ENCODE assay signal across 12 cellular contexts in the genomic region with DNA sequence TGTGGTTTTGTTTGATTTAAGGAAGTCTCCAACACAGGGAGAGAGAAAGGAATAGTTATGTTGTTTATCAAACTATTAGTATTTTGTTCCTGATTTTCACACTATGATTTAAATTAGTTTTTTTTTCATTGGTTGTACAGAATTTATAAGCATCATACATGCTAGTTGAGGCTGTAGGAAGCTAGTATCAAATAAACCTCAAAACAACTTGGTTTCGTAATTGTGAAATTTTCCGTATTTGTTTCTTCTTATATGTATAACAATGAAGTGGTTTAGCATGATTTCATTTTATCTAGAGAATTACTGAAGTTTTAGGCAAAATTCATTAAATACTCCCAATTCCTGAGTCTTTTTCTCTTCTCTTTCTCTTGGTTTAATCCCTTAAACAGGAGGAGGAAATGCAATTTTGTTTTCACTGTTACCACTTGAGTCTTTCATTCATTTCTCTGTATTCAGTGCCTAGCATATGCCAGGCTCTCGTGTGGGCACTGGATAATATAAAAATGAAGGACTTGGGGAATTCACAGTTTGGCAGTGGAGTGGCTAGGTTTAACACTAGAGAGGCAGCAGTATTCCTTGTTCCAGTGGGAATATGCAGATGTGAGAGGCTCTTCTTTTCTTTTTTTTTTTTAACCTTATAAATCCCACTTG. TPM values are rescaled to one million over a fixed set of nuclear protein-coding genes. Genes with fewer than 3 reads are reported as not detected.
A peak's percentile ranks its signal among the peaks of the same experiment; 100 is the strongest.
DNase-seq lines count a peak whose midpoint lies in the region; ATAC-seq, FAIRE-seq and TF ChIP-seq lines count a peak whose summit lies in the region.
"Had no signal": no experiment of that assay in that cellular context is flagged by ENCODE, and none has a peak within 500 bp of the region (broad histone marks: within the 10 kb centered on the region; RNA-seq: fewer than 3 reads in every experiment).

No MANE protein-coding gene starts in this region.

- H3K9me3 ChIP-seq in keratinocyte (ENCODE audit: control insufficient read depth, low read depth, low read length), result no peaks in the 10 kb centered on the region
- H3K9me3 ChIP-seq: MG63 had no signal

- H4K20me1 ChIP-seq in keratinocyte (ENCODE audit: control insufficient read depth, extremely low read depth, insufficient read depth, low read length), result no peaks in the 10 kb centered on the region

- H3K9me1 ChIP-seq in keratinocyte (ENCODE audit: control insufficient read depth, extremely low read depth, insufficient read depth, low read length), result peaks cover 2% of the 10 kb centered on the region

- H3K36me3 Mint-ChIP-seq in activated CD4-positive, alpha-beta T cell treated with anti-CD3 and anti-CD28 coated beads for 36 hours (ENCODE audit: low read depth), result peaks cover 26% of the 10 kb centered on the region
- H3K36me3 Mint-ChIP-seq in activated T-helper 2 cell treated with anti-CD3 and anti-CD28 coated beads, Interferon-gamma antibody, Interleukin-2, Interleukin-4, amounts not matched to agents 10 μg/mL and 5 μg/mL and 100 μg/mL, durations not matched to agents 14 hours and 24 hours and 36 hours (ENCODE audit: low read depth), result peaks cover 45% of the 10 kb centered on the region

- POLR2A ChIA-PET in activated CD4-positive, alpha-beta T cell treated with anti-CD3 and anti-CD28 coated beads for 36 hours (lab: Charles Lee), result interaction anchor here (0.6 to 1.2 kb wide), 5 partner anchors 22 to 76 kb away, joined by 3 to 5 read pairs (median 4); no protein-coding TSS in a partner anchor

- FAIRE-seq in keratinocyte (lab: Jason Lieb, UNC) (no peak), GM12892 (lab: Jason Lieb, UNC) (no peak)

- no peaks in the 10 kb centered on the region for H3K27me3 Mint-ChIP-seq in activated CD4-positive, alpha-beta T cell treated with anti-CD3 and anti-CD28 coated beads for 36 hours
- H3K27me3 Mint-ChIP-seq in activated T-helper 2 cell treated with anti-CD3 and anti-CD28 coated beads, Interferon-gamma antibody, Interleukin-2, Interleukin-4, amounts not matched to agents 10 μg/mL and 5 μg/mL and 100 μg/mL, durations not matched to agents 14 hours and 24 hours and 36 hours (ENCODE audit: low read depth), result no peaks in the 10 kb centered on the region
- no peaks in the 10 kb centered on the region for H3K27me3 Mint-ChIP-seq in stimulated activated naive CD8-positive, alpha-beta T cell treated with anti-CD3 and anti-CD28 coated beads, Interleukin-15, amount 100 ng/mL, for 72 hours

- no peaks in the 10 kb centered on the region for H3K27me3 ChIP-seq in keratinocyte (ENCODE audit: control insufficient read depth, extremely low read depth, insufficient read depth, low read length)
- H3K27me3 ChIP-seq: MG63 had no signal

- H3K9ac ChIP-seq in keratinocyte (ENCODE audit: control insufficient read depth, extremely low read depth, insufficient read depth, low read length), result peak overlapping the region; percentile 94

- CTCF ChIA-PET in activated CD4-positive, alpha-beta T cell treated with anti-CD3 and anti-CD28 coated beads for 36 hours (lab: Charles Lee), result interaction anchor here (0.9 to 10.7 kb wide), 14 partner anchors 22 to 718 kb away, joined by 3 to 298 read pairs (median 4); a partner anchor contains a TSS

- intact Hi-C loops in activated CD4-positive, alpha-beta T cell treated with anti-CD3 and anti-CD28 coated beads for 36 hours (cut with DNase I, micrococcal nuclease), result loop anchor here (2.0 to 10.0 kb wide), 8 partner anchors 46 to 719 kb away; a partner anchor contains a TSS
- intact Hi-C loops in activated T-helper 2 cell treated with anti-CD3 and anti-CD28 coated beads, Interferon-gamma antibody, Interleukin-2, Interleukin-4, amounts not matched to agents 10 μg/mL and 5 μg/mL and 100 μg/mL, durations not matched to agents 14 hours and 24 hours and 36 hours (cut with micrococcal nuclease), result loop anchor here (2.0 to 10.0 kb wide), 4 partner anchors 37 to 719 kb away; a partner anchor contains a TSS

- peak overlapping the region; percentile 95 for H3K27ac Mint-ChIP-seq in activated CD4-positive, alpha-beta T cell treated with anti-CD3 and anti-CD28 coated beads for 36 hours
- peak overlapping the region; percentile 94 for H3K27ac Mint-ChIP-seq in activated T-helper 2 cell treated with anti-CD3 and anti-CD28 coated beads, Interferon-gamma antibody, Interleukin-2, Interleukin-4, amounts not matched to agents 10 μg/mL and 5 μg/mL and 100 μg/mL, durations not matched to agents 14 hours and 24 hours and 36 hours
- H3K27ac Mint-ChIP-seq in stimulated activated naive CD8-positive, alpha-beta T cell treated with anti-CD3 and anti-CD28 coated beads, Interleukin-15, amount 100 ng/mL, for 72 hours, result peak overlapping the region; percentile 89 to 96

- peaks cover 14% of the 10 kb centered on the region for H3K79me2 ChIP-seq in keratinocyte (ENCODE audit: control insufficient read depth, insufficient read depth, low read length)

- peak overlapping the region; percentile 94 for H3K4me2 ChIP-seq in keratinocyte (ENCODE audit: control insufficient read depth, extremely low read depth, insufficient read depth, low read depth, low read length)

- peak overlapping the region; percentile 93 for H3K27ac ChIP-seq in keratinocyte (ENCODE audit: control insufficient read depth, insufficient read depth, low read length)

- TF ChIP-seq CTCF in keratinocyte (optimal IDR thresholded peaks at IDR 0.05 in 1 of 3, IDR thresholded peaks at IDR 0.05 in 1 of 3, conservative IDR thresholded peaks at IDR 0.05 in 1 of 3; ENCODE audit: extremely low read depth in 1 of 3, insufficient read depth in 2 of 3, low read length in 3 of 3) (no peak), GM13976 (IDR thresholded peaks at IDR 0.05; ENCODE audit: borderline replicate concordance, control extremely low read depth, extremely low read depth, insufficient read depth, missing control alignments) (no peak)

- H3K4me3 ChIP-seq in keratinocyte (ENCODE audit: control insufficient read depth in 2 of 3, extremely low read depth in 1 of 3, insufficient read depth in 2 of 3, low read depth in 1 of 3, low read length in 3 of 3), result peak overlapping the region in 2 of 3 experiments; percentile 81 to 85
- H3K4me3 ChIP-seq: MG63 had no signal

- dilution Hi-C loops in keratinocyte (cut with MboI; ENCODE audit: extremely low pct_ligation_motif_present, low sequenced_read_pairs), result no loop called here

- no peak for ATAC-seq in activated CD4-positive, alpha-beta T cell treated with anti-CD3 and anti-CD28 coated beads for 36 hours
- ATAC-seq in stimulated activated naive CD8-positive, alpha-beta T cell treated with anti-CD3 and anti-CD28 coated beads, Interleukin-15, amount 100 ng/mL, for 72 hours, result no peak

- DNase-seq in activated CD4-positive, alpha-beta T cell treated with anti-CD3 and anti-CD28 coated beads for 36 hours, result no peak
- DNase-seq in activated CD4-positive, alpha-beta T cell treated with anti-CD3 and anti-CD28 coated beads, Interleukin-2, amount 50 U/mL, for 48 hours, result no peak
- no peak for DNase-seq in activated T-helper 2 cell treated with anti-CD3 and anti-CD28 coated beads, Interferon-gamma antibody, Interleukin-2, Interleukin-4, amounts not matched to agents 10 μg/mL and 5 μg/mL and 100 μg/mL, durations not matched to agents 14 hours and 24 hours and 36 hours (ENCODE audit: low spot score)
- DNase-seq in keratinocyte (ENCODE audit: low read depth, low spot score) (no peak), C1 segment of cervical spinal cord (lab: John Stamatoyannopoulos, UW) (no peak), GM12892 (ENCODE audit: insufficient read length) (no peak), GM13976 (ENCODE audit: low spot score) (no peak)
- DNase-seq in stimulated activated naive CD8-positive, alpha-beta T cell treated with anti-CD3 and anti-CD28 coated beads, Interleukin-15, amount 100 ng/mL, for 72 hours, result no peak
- DNase-seq: activated effector memory CD4-positive, alpha-beta T cell treated with Interleukin-2 at 50 U/mL for 16 hours; SIG-M5; stimulated activated CD4-positive, alpha-beta T cell treated with anti-CD3 and anti-CD28 coated beads, Interleukin-4, amount 100 ng/mL, for 1 hour had no signal

- peaks cover 46% of the 10 kb centered on the region for H3K4me1 ChIP-seq in keratinocyte (ENCODE audit: control insufficient read depth, extremely low read depth, insufficient read depth, low read length)

- H3K4me3 Mint-ChIP-seq in activated CD4-positive, alpha-beta T cell treated with anti-CD3 and anti-CD28 coated beads for 36 hours, result peak overlapping the region; percentile 93
- peak overlapping the region; percentile 90 for H3K4me3 Mint-ChIP-seq in activated T-helper 2 cell treated with anti-CD3 and anti-CD28 coated beads, Interferon-gamma antibody, Interleukin-2, Interleukin-4, amounts not matched to agents 10 μg/mL and 5 μg/mL and 100 μg/mL, durations not matched to agents 14 hours and 24 hours and 36 hours (ENCODE audit: low read depth)
- H3K4me3 Mint-ChIP-seq in stimulated activated naive CD8-positive, alpha-beta T cell treated with anti-CD3 and anti-CD28 coated beads, Interleukin-15, amount 100 ng/mL, for 72 hours, result peak overlapping the region; percentile 94 to 96

- TF ChIP-seq POLR2A in GM12892 (IDR thresholded peaks at IDR 0.05; ENCODE audit: low read depth, low read length), result no peak

- peaks cover 50% of the 10 kb centered on the region for H3K4me1 Mint-ChIP-seq in activated CD4-positive, alpha-beta T cell treated with anti-CD3 and anti-CD28 coated beads for 36 hours
- H3K4me1 Mint-ChIP-seq in activated T-helper 2 cell treated with anti-CD3 and anti-CD28 coated beads, Interferon-gamma antibody, Interleukin-2, Interleukin-4, amounts not matched to agents 10 μg/mL and 5 μg/mL and 100 μg/mL, durations not matched to agents 14 hours and 24 hours and 36 hours (ENCODE audit: low read depth), result peaks cover 49% of the 10 kb centered on the region
- H3K4me1 Mint-ChIP-seq in stimulated activated naive CD8-positive, alpha-beta T cell treated with anti-CD3 and anti-CD28 coated beads, Interleukin-15, amount 100 ng/mL, for 72 hours, result peaks cover 56% of the 10 kb centered on the region

- H2AFZ ChIP-seq in keratinocyte (ENCODE audit: control insufficient read depth, low read length), result no peak overlapping the region

- H3K36me3 ChIP-seq in keratinocyte (ENCODE audit: control insufficient read depth in 2 of 2, extremely low read depth in 1 of 2, insufficient read depth in 2 of 2, low read length in 2 of 2), result no peaks in the 10 kb centered on the region
- H3K36me3 ChIP-seq: MG63 had no signal

- no peaks in the 10 kb centered on the region for H3K9me3 Mint-ChIP-seq in activated CD4-positive, alpha-beta T cell treated with anti-CD3 and anti-CD28 coated beads for 36 hours (ENCODE audit: low read depth)
- H3K9me3 Mint-ChIP-seq in activated T-helper 2 cell treated with anti-CD3 and anti-CD28 coated beads, Interferon-gamma antibody, Interleukin-2, Interleukin-4, amounts not matched to agents 10 μg/mL and 5 μg/mL and 100 μg/mL, durations not matched to agents 14 hours and 24 hours and 36 hours, result no peaks in the 10 kb centered on the region
- no peaks in the 10 kb centered on the region for H3K9me3 Mint-ChIP-seq in stimulated activated naive CD8-positive, alpha-beta T cell treated with anti-CD3 and anti-CD28 coated beads, Interleukin-15, amount 100 ng/mL, for 72 hours

- in situ Hi-C loops in GM13976 (cut with MboI; ENCODE audit: low sequenced_read_pairs, unreplicated experiment), result no loop called here

RNA-seq across cellular contexts. Expression of a gene that starts 1.8 kb away (rescaled TPM):
- total RNA-seq in activated CD4-positive, alpha-beta T cell treated with anti-CD3 and anti-CD28 coated beads for 36 hours, result 10 to 100 TPM; 72.4 to 92.8 TPM
- total RNA-seq in activated T-helper 2 cell treated with anti-CD3 and anti-CD28 coated beads, Interferon-gamma antibody, Interleukin-2, Interleukin-4, amounts not matched to agents 10 μg/mL and 5 μg/mL and 100 μg/mL, durations not matched to agents 14 hours and 24 hours and 36 hours, result 189 and 201 TPM in 2 replicates
- polyA plus RNA-seq in keratinocyte, result 14.9 to 24.7 TPM (median 23.4 TPM) in 3 replicates
- 50.9 TPM for polyA plus RNA-seq in keratinocyte (2011; ENCODE audit: low read depth)
- 17.0 and 34.3 TPM in 2 replicates for polyA plus RNA-seq in keratinocyte (2011; cell fraction: cytosol; rRNA removed)
- 24.0 and 32.8 TPM in 2 replicates for polyA plus RNA-seq in keratinocyte (2011; cell fraction: nucleus; rRNA removed)
- polyA plus RNA-seq in keratinocyte (2012; ENCODE audit: low replicate concordance), result 15.5 and 42.1 TPM in 2 replicates
- 6.1 to 37.7 TPM (median 24.2 TPM) in 3 replicates for polyA minus RNA-seq in keratinocyte
- 21.7 TPM for polyA minus RNA-seq in keratinocyte (2011; cell fraction: cytosol; rRNA and poly(A)+ RNA removed)
- 30.7 and 58.6 TPM in 2 replicates for polyA minus RNA-seq in keratinocyte (2011; cell fraction: nucleus; rRNA and poly(A)+ RNA removed)
- polyA plus RNA-seq in GM12892 (2012; ENCODE audit: missing spikeins), result 62.8 TPM

RNA-seq across cellular contexts. Expression of a gene that starts 50.3 kb away (rescaled TPM):
- total RNA-seq in activated CD4-positive, alpha-beta T cell treated with anti-CD3 and anti-CD28 coated beads for 36 hours, result 1 to 10 TPM; 6.6 to 9.3 TPM
- total RNA-seq in activated T-helper 2 cell treated with anti-CD3 and anti-CD28 coated beads, Interferon-gamma antibody, Interleukin-2, Interleukin-4, amounts not matched to agents 10 μg/mL and 5 μg/mL and 100 μg/mL, durations not matched to agents 14 hours and 24 hours and 36 hours, result 7.4 and 8.8 TPM in 2 replicates
- polyA plus RNA-seq in keratinocyte, result 0.49 to 3.9 TPM (median 0.80 TPM) in 3 replicates
- 6.1 TPM for polyA plus RNA-seq in keratinocyte (2011; ENCODE audit: low read depth)
- polyA plus RNA-seq in keratinocyte (2011; cell fraction: cytosol; rRNA removed), result 0.68 and 0.86 TPM in 2 replicates
- polyA plus RNA-seq in keratinocyte (2011; cell fraction: nucleus; rRNA removed), result 3.5 and 5.4 TPM in 2 replicates
- 0.44 and 6.7 TPM in 2 replicates for polyA plus RNA-seq in keratinocyte (2012; ENCODE audit: low replicate concordance)
- polyA minus RNA-seq in keratinocyte, result 1.5 to 11.2 TPM (median 2.3 TPM) in 3 replicates
- 4.4 TPM for polyA minus RNA-seq in keratinocyte (2011; cell fraction: cytosol; rRNA and poly(A)+ RNA removed)
- 6.5 and 9.0 TPM in 2 replicates for polyA minus RNA-seq in keratinocyte (2011; cell fraction: nucleus; rRNA and poly(A)+ RNA removed)
- 7.8 TPM for polyA plus RNA-seq in GM12892 (2012; ENCODE audit: missing spikeins)
